ENCODE assay signal across 9 cellular contexts in the genomic region with DNA sequence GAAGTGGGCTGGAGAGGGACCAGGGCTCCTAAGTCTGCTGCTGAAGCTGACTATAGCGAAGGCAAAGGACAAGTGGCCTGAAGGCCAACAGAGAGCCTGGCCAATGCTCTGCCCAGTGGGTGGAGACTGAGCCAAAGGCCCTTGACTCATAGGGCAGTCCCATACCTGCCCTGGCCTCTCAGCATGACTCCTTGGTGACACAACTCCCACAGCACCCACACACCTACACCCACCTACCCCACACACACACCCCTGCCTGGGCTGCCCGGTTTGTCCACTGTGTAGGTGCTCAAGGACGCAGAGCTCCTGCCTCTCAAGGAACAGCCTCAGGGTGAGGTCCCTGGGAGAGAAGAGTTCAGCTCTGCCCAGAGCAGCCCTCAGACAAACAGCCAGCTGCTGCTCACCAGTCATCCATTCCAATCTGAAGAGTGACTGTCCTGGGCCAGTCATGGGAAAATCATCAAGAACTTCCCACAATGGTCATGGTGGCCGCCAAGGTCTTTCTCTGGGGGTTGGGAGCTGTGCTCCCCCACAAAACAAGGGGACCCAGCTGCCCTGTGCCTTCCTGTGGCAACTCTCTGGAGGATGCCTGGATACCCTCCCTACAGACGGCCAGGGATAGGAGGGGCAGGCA. TPM values are rescaled to one million over a fixed set of nuclear protein-coding genes. Genes with fewer than 3 reads are reported as not detected.
A peak's percentile ranks its signal among the peaks of the same experiment; 100 is the strongest.
DNase-seq lines count a peak whose midpoint lies in the region; ATAC-seq and TF ChIP-seq lines count a peak whose summit lies in the region.
"Had no signal": no experiment of that assay in that cellular context is flagged by ENCODE, and none has a peak within 500 bp of the region (broad histone marks: within the 10 kb centered on the region; RNA-seq: fewer than 3 reads in every experiment).

No MANE protein-coding gene starts in this region.

- peaks cover 45% of the 10 kb centered on the region for H3K4me1 ChIP-seq in Loucy (ENCODE audit: insufficient read depth, low read length, poor library complexity, severe bottlenecking)
- peaks cover 54 to 70% of the 10 kb centered on the region in 2 experiments for H3K4me1 ChIP-seq in neutrophil (ENCODE audit: control insufficient read depth in 1 of 2, insufficient read depth in 1 of 2, low read depth in 1 of 2, low read length in 1 of 2)

- in situ Hi-C loops in Caki2 (cut with HindIII; ENCODE audit: low pct_unique_long_range_greater_than_20kb, low sequenced_read_pairs), result no loop called here
- in situ Hi-C loops in GM13976 (cut with MboI; ENCODE audit: low sequenced_read_pairs, unreplicated experiment), result no loop called here

- H3K9me3 Mint-ChIP-seq in central memory CD8-positive, alpha-beta T cell, result no peaks in the 10 kb centered on the region

- H3K4me3 ChIP-seq in Loucy (ENCODE audit: low read length, poor library complexity, severe bottlenecking) (peak overlapping the region; percentile 33), neutrophil (ENCODE audit: low read depth in 1 of 2, low read length in 1 of 2) (no peak overlapping the region)

- no peaks in the 10 kb centered on the region for H3K9me3 ChIP-seq in Loucy (ENCODE audit: insufficient read depth, low read depth, low read length)
- no peaks in the 10 kb centered on the region for H3K9me3 ChIP-seq in neutrophil

- H3K27ac Mint-ChIP-seq in central memory CD8-positive, alpha-beta T cell (ENCODE audit: low read depth), result peak overlapping the region; percentile 82

- peak overlapping the region; percentile 92 for H3K4me2 ChIP-seq in Loucy (ENCODE audit: low read depth, low read length, poor library complexity, severe bottlenecking)

- DNase-seq in Caki2 (ENCODE audit: low read depth), result peak; percentile 76
- no peak for DNase-seq in central memory CD8-positive, alpha-beta T cell (ENCODE audit: low spot score in 2 of 2)
- no peak for DNase-seq in GM13976 (ENCODE audit: low spot score)
- no peak for DNase-seq in GM19240 (ENCODE audit: insufficient read length, low spot score)
- DNase-seq in NCI-H524 treated with DMSO at 0.1 percent for 48 hours (lab: John Stamatoyannopoulos, UW), result no peak
- DNase-seq: left cardiac atrium had no signal

- H3F3A ChIP-seq in Loucy (ENCODE audit: low read depth), result 0 out of 2 replicates have a peak, but pooled peaks cover 3% of the 10 kb centered on the region

- H3K9ac ChIP-seq in Loucy (ENCODE audit: low read depth, low read length, poor library complexity, severe bottlenecking), result no peak overlapping the region

- H3K4me3 Mint-ChIP-seq in central memory CD8-positive, alpha-beta T cell, result peak overlapping the region; percentile 74

- H3K36me3 ChIP-seq in Loucy (ENCODE audit: insufficient read depth, low read length) (no peaks in the 10 kb centered on the region), neutrophil (peaks cover 32% of the 10 kb centered on the region)

- peak overlapping the region; percentile 72 for H3K27ac ChIP-seq in neutrophil

- no peaks in the 10 kb centered on the region for H3K27me3 Mint-ChIP-seq in central memory CD8-positive, alpha-beta T cell

- H4K20me1 ChIP-seq in Loucy (ENCODE audit: insufficient read depth, low read length, poor library complexity, severe bottlenecking), result peaks cover 68% of the 10 kb centered on the region

- peaks cover 43% of the 10 kb centered on the region for H3K36me3 Mint-ChIP-seq in central memory CD8-positive, alpha-beta T cell (ENCODE audit: insufficient read depth)

- TF ChIP-seq CTCF in Loucy (conservative IDR thresholded peaks at IDR 0.05; ENCODE audit: low read length), result no peak
- no peak for TF ChIP-seq CTCF in neutrophil (IDR thresholded peaks at IDR 0.05)
- TF ChIP-seq CTCF in GM13976 (IDR thresholded peaks at IDR 0.05; ENCODE audit: borderline replicate concordance, control extremely low read depth, extremely low read depth, insufficient read depth, missing control alignments), result no peak

- no peaks in the 10 kb centered on the region for H3K27me3 ChIP-seq in Loucy (ENCODE audit: insufficient read depth, low read length, poor library complexity, severe bottlenecking)
- no peaks in the 10 kb centered on the region for H3K27me3 ChIP-seq in neutrophil

- no peaks in the 10 kb centered on the region for H3K9me2 ChIP-seq in Loucy (replicated peaks; ENCODE audit: low read depth, low read length)

- peaks cover 95% of the 10 kb centered on the region for H3K79me2 ChIP-seq in Loucy (ENCODE audit: insufficient read depth, low read length)

- no peak overlapping the region for H2AFZ ChIP-seq in Loucy (ENCODE audit: low read length)

- H3K4me1 Mint-ChIP-seq in central memory CD8-positive, alpha-beta T cell, result peaks cover 75% of the 10 kb centered on the region

- no peak for ATAC-seq in central memory CD8-positive, alpha-beta T cell (replicated peaks; ENCODE audit: extremely low read depth, poor library complexity, severe bottlenecking)
- no peak for ATAC-seq in HG02938 (IDR thresholded peaks at IDR 0.05; ENCODE audit: unreplicated experiment)

RNA-seq across cellular contexts. Expression of a gene that starts 5.0 kb away (rescaled TPM):
- total RNA-seq in Caki2 (2014; rRNA removed; shearing (Covaris generic); ENCODE audit: low replicate concordance), result 160 and 176 TPM in 2 replicates

RNA-seq across cellular contexts. Expression of a gene that starts 55.4 kb away (rescaled TPM):
- 80.4 and 92.6 TPM in 2 replicates for total RNA-seq in Caki2 (2014; rRNA removed; shearing (Covaris generic); ENCODE audit: low replicate concordance)
